In genomic region chrX:62839596-62839995, GRCh38 we compare ENCODE assay signal across 7 cellular contexts.
"Had no signal": no experiment of that assay in that cellular context is flagged by ENCODE, and none has a peak within 500 bp of the region (broad histone marks: within the 10 kb centered on the region; RNA-seq: fewer than 3 reads in every experiment).

No MANE protein-coding gene starts in this region.

- H3K27ac ChIP-seq: HL-60 had no signal

- H3K4me1 Mint-ChIP-seq: IgD-negative memory B cell had no signal

- DNase-seq: IMR-90, KBM-7 had no signal

- FAIRE-seq: HepG2, HTR-8/SVneo, K562 had no signal

- H3K4me3 Mint-ChIP-seq: IgD-negative memory B cell had no signal

- H3K36me3 Mint-ChIP-seq: IgD-negative memory B cell had no signal

- H3K27me3 Mint-ChIP-seq: IgD-negative memory B cell had no signal

- H3K4me3 ChIP-seq: K562 had no signal

- ATAC-seq: HepG2, K562 had no signal
